ENCODE assay signal across 2 cellular contexts in genomic region chr6:132760256-132760655, GRCh38.
A peak's percentile ranks its signal among the peaks of the same experiment; 100 is the strongest.
TF ChIP-seq lines count a peak whose summit lies in the region.

No MANE protein-coding gene starts in this region.

TF ChIP-seq in GM12891, 5 proteins besides CTCF, POLR2A, EP300 and RAD21:
- TF ChIP-seq POLR2AphosphoS5 (IDR thresholded peaks at IDR 0.05; ENCODE audit: low read depth, low read length), result no peak
- TF ChIP-seq PAX5 (IDR thresholded peaks at IDR 0.05; ENCODE audit: insufficient read depth, low read length, severe bottlenecking), result no peak
- no peak for TF ChIP-seq POU2F2 (IDR thresholded peaks at IDR 0.05; ENCODE audit: low read depth, low read length)
- no peak for TF ChIP-seq SPI1 (IDR thresholded peaks at IDR 0.05; ENCODE audit: low read depth, low read length)
- TF ChIP-seq TAF1 (IDR thresholded peaks at IDR 0.05; ENCODE audit: low read depth, low read length), result no peak
TF ChIP-seq in GM12891: peak in this region for 0.

TF ChIP-seq in GM12878, 131 proteins besides CTCF, POLR2A, EP300 and RAD21:
- TF ChIP-seq, protein P1, sequence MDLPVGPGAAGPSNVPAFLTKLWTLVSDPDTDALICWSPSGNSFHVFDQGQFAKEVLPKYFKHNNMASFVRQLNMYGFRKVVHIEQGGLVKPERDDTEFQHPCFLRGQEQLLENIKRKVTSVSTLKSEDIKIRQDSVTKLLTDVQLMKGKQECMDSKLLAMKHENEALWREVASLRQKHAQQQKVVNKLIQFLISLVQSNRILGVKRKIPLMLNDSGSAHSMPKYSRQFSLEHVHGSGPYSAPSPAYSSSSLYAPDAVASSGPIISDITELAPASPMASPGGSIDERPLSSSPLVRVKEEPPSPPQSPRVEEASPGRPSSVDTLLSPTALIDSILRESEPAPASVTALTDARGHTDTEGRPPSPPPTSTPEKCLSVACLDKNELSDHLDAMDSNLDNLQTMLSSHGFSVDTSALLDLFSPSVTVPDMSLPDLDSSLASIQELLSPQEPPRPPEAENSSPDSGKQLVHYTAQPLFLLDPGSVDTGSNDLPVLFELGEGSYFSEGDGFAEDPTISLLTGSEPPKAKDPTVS (IDR thresholded peaks at IDR 0.05; ENCODE audit: low read depth, low read length), result no peak
- TF ChIP-seq, protein P2, sequence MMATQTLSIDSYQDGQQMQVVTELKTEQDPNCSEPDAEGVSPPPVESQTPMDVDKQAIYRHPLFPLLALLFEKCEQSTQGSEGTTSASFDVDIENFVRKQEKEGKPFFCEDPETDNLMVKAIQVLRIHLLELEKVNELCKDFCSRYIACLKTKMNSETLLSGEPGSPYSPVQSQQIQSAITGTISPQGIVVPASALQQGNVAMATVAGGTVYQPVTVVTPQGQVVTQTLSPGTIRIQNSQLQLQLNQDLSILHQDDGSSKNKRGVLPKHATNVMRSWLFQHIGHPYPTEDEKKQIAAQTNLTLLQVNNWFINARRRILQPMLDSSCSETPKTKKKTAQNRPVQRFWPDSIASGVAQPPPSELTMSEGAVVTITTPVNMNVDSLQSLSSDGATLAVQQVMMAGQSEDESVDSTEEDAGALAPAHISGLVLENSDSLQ (IDR thresholded peaks at IDR 0.05), result peak; percentile 89
- TF ChIP-seq PBX3 (IDR thresholded peaks at IDR 0.05; ENCODE audit: insufficient replicate concordance, low read depth, low read length), result peak; percentile 37
TF ChIP-seq in GM12878: peak in this region for 2.
